ENCODE assay signal across 24 cellular contexts in the genomic region with DNA sequence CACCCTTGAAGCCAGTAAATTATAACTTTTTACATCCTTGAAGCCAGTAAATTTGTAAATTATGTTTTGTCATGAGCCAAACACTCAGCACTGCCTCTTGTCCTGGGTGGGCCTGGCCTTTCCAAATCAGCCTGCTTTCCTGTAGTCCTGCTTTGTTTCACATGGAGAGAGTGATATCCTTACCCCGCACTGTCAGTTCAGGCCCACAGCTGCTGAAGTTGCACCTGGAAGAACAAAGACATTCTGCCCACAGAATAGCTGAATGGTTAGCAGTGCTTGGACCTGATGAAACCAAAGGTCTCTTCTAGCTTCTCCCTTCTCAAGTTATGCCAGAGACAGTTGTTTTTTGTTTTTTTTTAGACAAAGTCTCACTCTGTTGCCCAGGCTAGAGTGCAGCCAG.
DNase-seq lines count a peak whose midpoint lies in the region; ATAC-seq, FAIRE-seq and TF ChIP-seq lines count a peak whose summit lies in the region.
"Had no signal": no experiment of that assay in that cellular context is flagged by ENCODE, and none has a peak within 500 bp of the region (broad histone marks: within the 10 kb centered on the region; RNA-seq: fewer than 3 reads in every experiment).

No MANE protein-coding gene starts in this region.

- H3K9me3 Mint-ChIP-seq in GM23338 = no peaks in the 10 kb centered on the region
- no peaks in the 10 kb centered on the region for H3K9me3 Mint-ChIP-seq in glutamatergic neuron (ENCODE audit: unreplicated experiment)
- no peaks in the 10 kb centered on the region for H3K9me3 Mint-ChIP-seq in nephron progenitor cell
- H3K9me3 Mint-ChIP-seq: CD4-positive, alpha-beta T cell had no signal

- TF ChIP-seq EP300 in HepG2 (IDR thresholded peaks at IDR 0.05; ENCODE audit: low read depth in 2 of 2, low read length in 2 of 2) (no peak), HepG2 (CRISPR knock-in tag; IDR thresholded peaks at IDR 0.05; ENCODE audit: borderline replicate concordance) (no peak)

- DNase-seq in GM23338 (ENCODE audit: low spot score) = no peak
- peak; percentile 3 for DNase-seq in NCI-H69 (lab: John Stamatoyannopoulos, UW)
- DNase-seq in glutamatergic neuron = no peak
- no peak for DNase-seq in nephron progenitor cell
- no peak for DNase-seq in midbrain (lab: John Stamatoyannopoulos, UW)
- no peak for DNase-seq in HepG2 (ENCODE audit: low spot score)
- DNase-seq: ACHN; CD4-positive, alpha-beta T cell; COR-L47; GOT3; MG63; NCI-H1048; NCI-H1417 treated with DMSO at 0.1 percent for 48 hours; NCI-H187; NCI-H345; NCI-H526; SIG-M5 had no signal

- H3K36me3 Mint-ChIP-seq in GM23338 (ENCODE audit: low read depth) (no peaks in the 10 kb centered on the region), glutamatergic neuron (ENCODE audit: unreplicated experiment) (no peaks in the 10 kb centered on the region), nephron progenitor cell (ENCODE audit: low read depth) (no peaks in the 10 kb centered on the region)

- H3K9ac ChIP-seq in HepG2 (ENCODE audit: insufficient read depth, low read depth, low read length) = no peak overlapping the region
- H3K9ac ChIP-seq: BLaER1 had no signal

- H3K27ac Mint-ChIP-seq in GM23338 = no peak overlapping the region
- peak overlapping the region; percentile 49 for H3K27ac Mint-ChIP-seq in glutamatergic neuron (ENCODE audit: unreplicated experiment)
- H3K27ac Mint-ChIP-seq in nephron progenitor cell = peak overlapping the region; percentile 47
- H3K27ac Mint-ChIP-seq: CD4-positive, alpha-beta T cell had no signal

- H2AFZ ChIP-seq in GM23338 = no peak overlapping the region
- no peak overlapping the region for H2AFZ ChIP-seq in HepG2 (ENCODE audit: low read length)

- H3K79me2 ChIP-seq in GM23338 (replicated peaks; ENCODE audit: insufficient read depth) (no peaks in the 10 kb centered on the region), HepG2 (ENCODE audit: insufficient read depth, low read length) (no peaks in the 10 kb centered on the region)

- peaks cover 2% of the 10 kb centered on the region; the same call in 1 of the 3 replicates for H3K4me1 Mint-ChIP-seq in GM23338
- no peaks in the 10 kb centered on the region for H3K4me1 Mint-ChIP-seq in glutamatergic neuron (ENCODE audit: low read depth, unreplicated experiment)
- H3K4me1 Mint-ChIP-seq in nephron progenitor cell = peaks cover 23% of the 10 kb centered on the region

- H3K27ac ChIP-seq in GM23338 (ENCODE audit: low read depth) (no peak overlapping the region), HepG2 (ENCODE audit: extremely low read length, insufficient read depth, low read length) (no peak overlapping the region)
- H3K27ac ChIP-seq: BLaER1 had no signal

- no peak for TF ChIP-seq RAD21 in HepG2 (CRISPR knock-in tag; IDR thresholded peaks at IDR 0.05)

- H3K4me3 Mint-ChIP-seq in GM23338 (no peak overlapping the region), glutamatergic neuron (ENCODE audit: unreplicated experiment) (peak overlapping the region; percentile 13), nephron progenitor cell (no peak overlapping the region)
- H3K4me3 Mint-ChIP-seq: CD4-positive, alpha-beta T cell had no signal

- no peaks in the 10 kb centered on the region for H3K9me3 ChIP-seq in HepG2 (ENCODE audit: low read length)
- H3K9me3 ChIP-seq: BLaER1, MG63 had no signal

- 100% methylated on average over 1 of the region's 1 CpG for WGBS in HepG2 (ENCODE audit: low lambda C conversion rate)

- no peaks in the 10 kb centered on the region for H3F3A ChIP-seq in GM23338 (replicated peaks; ENCODE audit: low read depth)

- CTCF ChIA-PET in HepG2 (lab: Yijun Ruan, JAX; ENCODE audit: low intra/inter-chr PET ratio, low total read pairs) = no interaction called here

- TF ChIP-seq CTCF in GM23338 (conservative IDR thresholded peaks at IDR 0.05; ENCODE audit: low read depth in 2 of 2) = no peak
- TF ChIP-seq CTCF in glutamatergic neuron (IDR thresholded peaks at IDR 0.05; ENCODE audit: partially characterized antibody, unreplicated experiment) = no peak
- no peak for TF ChIP-seq CTCF in nephron progenitor cell (IDR thresholded peaks at IDR 0.05)
- TF ChIP-seq CTCF in HepG2 (CRISPR knock-in tag; IDR thresholded peaks at IDR 0.05) = no peak

- H3K4me2 ChIP-seq in GM23338 (no peak overlapping the region), HepG2 (ENCODE audit: low read depth, low read length) (no peak overlapping the region)
- H3K4me2 ChIP-seq: BLaER1 had no signal

- intact Hi-C loops in HepG2 (cut with micrococcal nuclease; ENCODE audit: unreplicated experiment) = no loop called here

- 0 out of 2 replicates have a peak, but pooled peaks cover 4% of the 10 kb centered on the region for H3K9me2 ChIP-seq in GM23338 (ENCODE audit: insufficient read depth)

- H3K36me3 ChIP-seq in GM23338 (ENCODE audit: insufficient read depth) (no peaks in the 10 kb centered on the region), HepG2 (replicated peaks in 1 of 2; ENCODE audit: control insufficient read depth in 1 of 2, insufficient read depth in 2 of 2, low read length in 2 of 2) (no peaks in the 10 kb centered on the region)
- H3K36me3 ChIP-seq: BLaER1, MG63 had no signal

- in situ Hi-C loops in HepG2 (cut with HindIII; ENCODE audit: extremely low pct_ligation_motif_present, low pct_unique_long_range_greater_than_20kb) = no loop called here

- H3K4me1 ChIP-seq in GM23338 (ENCODE audit: insufficient read depth) (peaks cover 5% of the 10 kb centered on the region; the same call in 1 of the 2 replicates), HepG2 (ENCODE audit: insufficient read depth, low read length) (peaks cover 9% of the 10 kb centered on the region)
- H3K4me1 ChIP-seq: BLaER1 had no signal

- FAIRE-seq in HepG2 (lab: Jason Lieb, UNC) = no peak
- FAIRE-seq: GM12891, K562 had no signal

- TF ChIP-seq POLR2A in HepG2 (IDR thresholded peaks at IDR 0.05; ENCODE audit: insufficient read depth in 1 of 2, low read depth in 2 of 2, low read length in 2 of 2) = no peak

- POLR2A ChIA-PET in HepG2 (lab: Yijun Ruan, JAX) = no interaction called here

- no TSS peak for BruUV-seq in HepG2 (replicated peaks; lab: Mats Ljungman, UMichigan)

- H3K4me3 ChIP-seq in GM23338 = no peak overlapping the region
- no peak overlapping the region for H3K4me3 ChIP-seq in HepG2 (replicated peaks in 1 of 3; ENCODE audit: insufficient read depth in 1 of 3, low read depth in 2 of 3, low read length in 3 of 3)
- H3K4me3 ChIP-seq: BLaER1, K562, MG63 had no signal

- no peaks in the 10 kb centered on the region for H4K20me1 ChIP-seq in GM23338 (replicated peaks; ENCODE audit: insufficient read depth)
- no peaks in the 10 kb centered on the region for H4K20me1 ChIP-seq in HepG2 (ENCODE audit: insufficient read depth, low read length)
- H4K20me1 ChIP-seq: BLaER1 had no signal

- H3K27me3 ChIP-seq in GM23338 (ENCODE audit: insufficient read depth) (no peaks in the 10 kb centered on the region), HepG2 (ENCODE audit: control insufficient read depth in 1 of 2, insufficient read depth in 2 of 2, low read length in 2 of 2) (no peaks in the 10 kb centered on the region)
- H3K27me3 ChIP-seq: BLaER1, MG63 had no signal

- H3K27me3 Mint-ChIP-seq in GM23338 (ENCODE audit: insufficient read depth, low read depth, poor library complexity) (no peaks in the 10 kb centered on the region), glutamatergic neuron (ENCODE audit: unreplicated experiment) (no peaks in the 10 kb centered on the region), nephron progenitor cell (ENCODE audit: low read depth, poor library complexity) (no peaks in the 10 kb centered on the region)
- H3K27me3 Mint-ChIP-seq: CD4-positive, alpha-beta T cell had no signal

- ATAC-seq in GM23338 (peak; percentile 56), HG02885 (IDR thresholded peaks at IDR 0.05; ENCODE audit: poor library complexity, unreplicated experiment) (no peak), HepG2 (no peak), GM21528 (IDR thresholded peaks at IDR 0.05; ENCODE audit: low FRiP score, unreplicated experiment) (no peak)
- ATAC-seq: K562, Panc1, SK-N-SH treated with all-trans-retinoic acid at 6 μM for 48 hours had no signal

TF ChIP-seq in GM23338, 12 proteins besides CTCF, POLR2A, EP300 and RAD21:
- TF ChIP-seq ZNF331 (CRISPR knock-in tag; IDR thresholded peaks at IDR 0.05; ENCODE audit: low read depth) (no peak), POLR2AphosphoS5 (IDR thresholded peaks at IDR 0.05; ENCODE audit: low read depth) (no peak), STAT1 (IDR thresholded peaks at IDR 0.05; ENCODE audit: unreplicated experiment) (no peak)

TF ChIP-seq in HepG2, 621 proteins besides CTCF, POLR2A, EP300 and RAD21:
- no peak for TF ChIP-seq HOXA7 (CRISPR knock-in tag; IDR thresholded peaks at IDR 0.05)
TF ChIP-seq in HepG2: peak in this region for 0.
